In genomic region chr15:90280743-90281142, GRCh38 we compare ENCODE assay signal across 3 cellular contexts. TPM values are rescaled to one million over a fixed set of nuclear protein-coding genes. Genes with fewer than 3 reads are reported as not detected.
"Had no signal": no experiment of that assay in that cellular context is flagged by ENCODE, and none has a peak within 500 bp of the region (broad histone marks: within the 10 kb centered on the region; RNA-seq: fewer than 3 reads in every experiment).

No MANE protein-coding gene starts in this region.

RNA-seq across cellular contexts. Expression of gene TTLL13, which starts 31.4 kb away (rescaled TPM):
- total RNA-seq: LHCN-M2, M059J, MCF 10A had no signal
